Comparison of ENCODE assay signal across 8 cellular contexts in genomic region chr13:97432232-97432916, GRCh38. TPM values are rescaled to one million over a fixed set of nuclear protein-coding genes. Genes with fewer than 3 reads are reported as not detected.
A peak's percentile ranks its signal among the peaks of the same experiment; 100 is the strongest.
DNase-seq lines count a peak whose midpoint lies in the region.

No MANE protein-coding gene starts in this region.

- DNase-seq in NCI-H1092 treated with DMSO at 0.1 percent for 48 hours (lab: John Stamatoyannopoulos, UW) (peak; percentile 71), NCI-H1092 (lab: John Stamatoyannopoulos, UW) (no peak), glomerular endothelial cell (ENCODE audit: extremely low read depth, low read depth, low spot score) (peak; percentile 7), skeletal muscle cell (ENCODE audit: low read depth) (no peak), T1000 (lab: John Stamatoyannopoulos, UW) (no peak), foreskin melanocyte (no peak)
- DNase-seq in T-helper 2 cell treated with Interferon-gamma antibody and Interleukin-4, amounts not matched to agents 5 μg/mL and 100 μg/mL, for 36 hours (ENCODE audit: low spot score): no peak
- DNase-seq in activated CD4-positive, alpha-beta T cell treated with anti-CD3 and anti-CD28 coated beads, Interleukin-2, amount 50 U/mL, for 48 hours: no peak

- H3K4me3 ChIP-seq in skeletal muscle cell (ENCODE audit: low read depth, low read length): peak overlapping the region; percentile 57

- H3K4me3 Mint-ChIP-seq in T-helper 2 cell treated with Interferon-gamma antibody and Interleukin-4, amounts not matched to agents 5 μg/mL and 100 μg/mL, for 36 hours: peak overlapping the region; percentile 92

- peaks cover 28% of the 10 kb centered on the region for H3K4me1 Mint-ChIP-seq in T-helper 2 cell treated with Interferon-gamma antibody and Interleukin-4, amounts not matched to agents 5 μg/mL and 100 μg/mL, for 36 hours (ENCODE audit: low read depth)

- no peaks in the 10 kb centered on the region for H3K9me3 Mint-ChIP-seq in T-helper 2 cell treated with Interferon-gamma antibody and Interleukin-4, amounts not matched to agents 5 μg/mL and 100 μg/mL, for 36 hours

- H3K27me3 Mint-ChIP-seq in T-helper 2 cell treated with Interferon-gamma antibody and Interleukin-4, amounts not matched to agents 5 μg/mL and 100 μg/mL, for 36 hours (ENCODE audit: low read depth): peaks cover 17% of the 10 kb centered on the region

- H3K36me3 Mint-ChIP-seq in T-helper 2 cell treated with Interferon-gamma antibody and Interleukin-4, amounts not matched to agents 5 μg/mL and 100 μg/mL, for 36 hours (ENCODE audit: low read depth): peaks cover 2% of the 10 kb centered on the region

- peak overlapping the region; percentile 99 for H3K27ac Mint-ChIP-seq in T-helper 2 cell treated with Interferon-gamma antibody and Interleukin-4, amounts not matched to agents 5 μg/mL and 100 μg/mL, for 36 hours

RNA-seq across cellular contexts. Expression of gene RAP2A, which starts 1.6 kb away (rescaled TPM):
- total RNA-seq in glomerular endothelial cell: 40.0 and 47.9 TPM in 2 replicates

Comparison
In these comparisons a context has a peak if more than half of its experiments do, and no peak if none do; other contexts are left out.
1. DNase-seq: peak in NCI-H1092 treated with DMSO at 0.1 percent for 48 hours (single experiment) and glomerular endothelial cell (single experiment); none in NCI-H1092 (single experiment), T-helper 2 cell treated with Interferon-gamma antibody and Interleukin-4, amounts not matched to agents 5 μg/mL and 100 μg/mL, for 36 hours (single experiment), skeletal muscle cell (single experiment), T1000 (single experiment), activated CD4-positive, alpha-beta T cell treated with anti-CD3 and anti-CD28 coated beads, Interleukin-2, amount 50 U/mL, for 48 hours (0 of 2) and foreskin melanocyte (single experiment).